ENCODE assay signal across 18 cellular contexts in genomic region chr10:21826725-21827124, GRCh38.
DNase-seq lines count a peak whose midpoint lies in the region; FAIRE-seq and TF ChIP-seq lines count a peak whose summit lies in the region.
"Had no signal": no experiment of that assay in that cellular context is flagged by ENCODE, and none has a peak within 500 bp of the region (broad histone marks: within the 10 kb centered on the region; RNA-seq: fewer than 3 reads in every experiment).

No MANE protein-coding gene starts in this region.

- no peak overlapping the region for H3K23ac ChIP-seq in H1 (ENCODE audit: insufficient read length)

- H2BK12ac ChIP-seq in H1 (ENCODE audit: low read depth, low read length) = no peak overlapping the region

- no peak for FAIRE-seq in H1 (lab: Jason Lieb, UNC)
- FAIRE-seq: G401.6, GM12891, GM18507, H54 had no signal

- H3K9me3 ChIP-seq in adipocyte (ENCODE audit: control insufficient read depth, low read length) (peaks cover 70% of the 10 kb centered on the region), H1 (ENCODE audit: insufficient read depth in 2 of 2, low read depth in 1 of 2, low read length in 1 of 2) (peaks cover 13 to 23% of the 10 kb centered on the region in 2 experiments), muscle layer of duodenum (ENCODE audit: control insufficient read depth in 1 of 2, low read length in 2 of 2) (peaks cover 34 to 41% of the 10 kb centered on the region in 2 donors)
- H3K9me3 ChIP-seq: HAP-1 had no signal

- no peak overlapping the region for H2AK5ac ChIP-seq in H1 (ENCODE audit: low read depth, low read length)

- H3K4ac ChIP-seq in H1 (replicated peaks; ENCODE audit: insufficient read length, low read depth, low read length) = no peak overlapping the region

- no peak overlapping the region for H3K56ac ChIP-seq in H1 (replicated peaks; ENCODE audit: insufficient read length, low read depth, low read length)

- H3K4me1 ChIP-seq in adipocyte (ENCODE audit: control insufficient read depth, insufficient read depth, low read length) (no peaks in the 10 kb centered on the region), H1 (replicated peaks in 1 of 4; ENCODE audit: control insufficient read depth in 3 of 4, insufficient read depth in 4 of 4, low read length in 3 of 4) (no peaks in the 10 kb centered on the region), muscle layer of duodenum (ENCODE audit: control insufficient read depth in 1 of 2, insufficient read depth in 2 of 2, low read length in 2 of 2) (no peaks in the 10 kb centered on the region)
- H3K4me1 ChIP-seq: HAP-1 had no signal

- peak overlapping the region; percentile 54 for H3K4me3 ChIP-seq in adipocyte (ENCODE audit: low read length)
- H3K4me3 ChIP-seq in H1 (ENCODE audit: extremely low read depth in 1 of 4, insufficient read depth in 2 of 4, low read depth in 3 of 4, low read length in 4 of 4) = no peak overlapping the region
- H3K4me3 ChIP-seq in muscle layer of duodenum (ENCODE audit: low read depth in 1 of 2, low read length in 2 of 2) = peak overlapping the region; percentile 14 to 34
- H3K4me3 ChIP-seq: GM23338, HAP-1 had no signal

- H3K9ac ChIP-seq in adipocyte (ENCODE audit: low read length) = no peak overlapping the region
- no peak overlapping the region for H3K9ac ChIP-seq in H1 (replicated peaks in 1 of 4; ENCODE audit: extremely low read depth in 1 of 4, low read depth in 3 of 4, low read length in 3 of 4)

- no peaks in the 10 kb centered on the region for H3K79me1 ChIP-seq in H1 (ENCODE audit: low read depth, low read length)

- H3K18ac ChIP-seq in H1 (ENCODE audit: extremely low read depth, low read length) = no peak overlapping the region

- no peaks in the 10 kb centered on the region for H3K79me2 ChIP-seq in H1 (ENCODE audit: control insufficient read depth in 1 of 2, insufficient read depth in 2 of 2, low read length in 2 of 2)

- no peak overlapping the region for H2AFZ ChIP-seq in H1 (ENCODE audit: low read length)
- H2AFZ ChIP-seq: GM23338 had no signal

- no peaks in the 10 kb centered on the region for H3K23me2 ChIP-seq in H1 (ENCODE audit: low read depth, low read length)

- no peak overlapping the region for H4K5ac ChIP-seq in H1 (ENCODE audit: insufficient read length, low read depth, low read length)

- no peak overlapping the region for H2BK120ac ChIP-seq in H1 (replicated peaks; ENCODE audit: low read depth, low read length)

- CTCF ChIA-PET in H1 (lab: Charles Lee; ENCODE audit: partially characterized antibody) = no interaction called here

- POLR2A ChIA-PET in H1 (lab: Charles Lee; ENCODE audit: partially characterized antibody) = no interaction called here

- TF ChIP-seq RAD21 in H1 (IDR thresholded peaks at IDR 0.05 in 1 of 2, conservative IDR thresholded peaks at IDR 0.05 in 1 of 2; ENCODE audit: low read depth in 2 of 2, low read length in 2 of 2) = no peak

- no peak overlapping the region for H2BK15ac ChIP-seq in H1 (ENCODE audit: low read length)

- no peak for TF ChIP-seq CTCF in H1 (IDR thresholded peaks at IDR 0.05; ENCODE audit: control extremely low read depth in 1 of 3, insufficient read depth in 1 of 3, low read depth in 1 of 3, low read length in 3 of 3)

- WGBS in H1 (ENCODE audit: extremely low coverage in 1 of 2, insufficient coverage in 1 of 2, insufficient read length in 1 of 2, insufficient replicate concordance in 2 of 2, low coverage in 1 of 2, low lambda C conversion rate in 2 of 2, missing lambda C conversion rate in 1 of 2), 2 experiments = 86% methylated on average over 2 of the region's 2 CpGs; no CpG with 5 or more reads in 1 of the 2 experiments

- H4K20me1 ChIP-seq in H1 (replicated peaks in 1 of 2; ENCODE audit: control insufficient read depth in 1 of 2, insufficient read depth in 2 of 2, low read length in 2 of 2) = no peaks in the 10 kb centered on the region

- TF ChIP-seq POLR2A in H1 (IDR thresholded peaks at IDR 0.05; ENCODE audit: control extremely low read depth in 1 of 2, low read depth in 2 of 2, low read length in 2 of 2) = no peak

- H3K27me3 ChIP-seq in adipocyte (replicated peaks; ENCODE audit: control insufficient read depth, insufficient read depth, low read length) (no peaks in the 10 kb centered on the region), H1 (replicated peaks in 1 of 4; ENCODE audit: control insufficient read depth in 3 of 4, extremely low read depth in 1 of 4, insufficient read depth in 3 of 4, low read length in 3 of 4) (no peaks in the 10 kb centered on the region), muscle layer of duodenum (ENCODE audit: low read depth, low read length) (no peaks in the 10 kb centered on the region)

- no peak overlapping the region for H2BK20ac ChIP-seq in H1 (ENCODE audit: low read length)

- peaks cover 7% of the 10 kb centered on the region for H3K36me3 ChIP-seq in adipocyte (ENCODE audit: control insufficient read depth, insufficient read depth, low read length, severe bottlenecking)
- peaks cover 0 to 2% (median 0%) of the 10 kb centered on the region in 4 experiments; a peak in 1 of 8 replicates for H3K36me3 ChIP-seq in H1 (ENCODE audit: control insufficient read depth in 2 of 4, insufficient read depth in 4 of 4, low read length in 3 of 4)
- H3K36me3 ChIP-seq in muscle layer of duodenum (ENCODE audit: control insufficient read depth in 1 of 2, insufficient read depth in 2 of 2, low read length in 2 of 2) = peaks cover 0 to 9% of the 10 kb centered on the region in 2 donors
- H3K36me3 ChIP-seq: HAP-1 had no signal

- DNase-seq in adipocyte (ENCODE audit: low read depth) = no peak
- DNase-seq in H1 (ENCODE audit: low read depth in 1 of 2, low spot score in 2 of 2) = no peak
- DNase-seq in GM03348 (ENCODE audit: low spot score) = no peak
- no peak for DNase-seq in NCI-H1092 (lab: John Stamatoyannopoulos, UW)
- no peak for DNase-seq in anterior cingulate cortex (lab: John Stamatoyannopoulos, UW)
- DNase-seq: C1 segment of cervical spinal cord; Calu3; CD4-positive, alpha-beta memory T cell; COR-L47; DMS53; DND-41 had no signal

- H3K4me2 ChIP-seq in H1 (ENCODE audit: insufficient read depth in 1 of 2, low read depth in 2 of 2, low read length in 2 of 2) = no peak overlapping the region
- H3K4me2 ChIP-seq: GM23338 had no signal

- H2BK5ac ChIP-seq in H1 (ENCODE audit: low read depth, low read length) = no peak overlapping the region

- TF ChIP-seq EP300 in H1 (IDR thresholded peaks at IDR 0.05; ENCODE audit: borderline replicate concordance in 1 of 2, low read depth in 2 of 2, low read length in 2 of 2) = no peak

- H3K14ac ChIP-seq in H1 (ENCODE audit: insufficient read length) = no peak overlapping the region

- no peak overlapping the region for H4K8ac ChIP-seq in H1 (ENCODE audit: extremely low read depth, insufficient read depth, low read length)

- no peak overlapping the region for H3K27ac ChIP-seq in H1 (ENCODE audit: low read depth, low read length)
- no peak overlapping the region for H3K27ac ChIP-seq in muscle layer of duodenum (ENCODE audit: low read length)

- H4K91ac ChIP-seq in H1 (replicated peaks; ENCODE audit: insufficient read length, low read length) = no peak overlapping the region

TF ChIP-seq in H1, 55 proteins besides CTCF, POLR2A, EP300 and RAD21:
- no peak for TF ChIP-seq SIRT6 (IDR thresholded peaks at IDR 0.05; ENCODE audit: low read length)
- peak; percentile 64; the same call in 1 of the 2 replicates for TF ChIP-seq ZNF274 (IDR thresholded peaks at IDR 0.05; ENCODE audit: borderline replicate concordance, extremely low read depth, low read length)

Comparison
In these comparisons a context has a peak if more than half of its experiments do, and no peak if none do; other contexts are left out.
1. H3K4me3 ChIP-seq: peak in adipocyte (single experiment) and muscle layer of duodenum (2 of 2); none in H1 (0 of 4).